Comparison of ENCODE assay signal across 8 cellular contexts in the genomic region with DNA sequence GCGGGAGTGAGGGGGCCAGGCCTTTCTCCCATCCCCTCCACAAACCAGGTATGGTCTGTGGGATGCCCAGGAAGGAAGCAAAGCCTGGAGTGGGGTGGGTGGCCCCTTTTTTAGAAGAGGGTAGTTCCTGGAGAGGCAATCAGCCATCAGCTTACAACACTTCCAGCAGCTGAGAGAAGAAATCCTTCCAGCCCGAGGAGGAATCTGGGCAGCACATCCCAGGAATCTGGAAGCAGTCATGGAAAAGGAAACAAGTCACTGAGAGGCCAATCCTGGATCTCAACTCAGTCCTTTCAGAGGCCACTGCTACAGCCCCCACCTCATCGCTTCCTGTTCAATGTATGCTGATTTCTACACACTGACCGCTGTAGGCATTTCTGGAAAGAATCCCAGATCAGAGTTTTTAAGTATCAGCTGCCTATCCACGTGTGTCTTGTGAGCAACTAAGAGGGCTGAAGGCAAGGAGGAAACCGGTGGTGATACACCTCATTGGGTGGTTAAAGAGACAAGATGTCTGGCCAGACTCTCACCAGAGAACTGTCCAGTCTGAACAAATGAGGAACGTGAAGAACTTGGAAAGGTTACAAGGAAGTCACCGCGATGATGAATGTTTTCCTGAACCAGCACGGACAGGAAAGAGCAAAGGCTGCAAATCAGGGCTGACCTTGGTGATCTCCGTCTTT. TPM values are rescaled to one million over a fixed set of nuclear protein-coding genes. Genes with fewer than 3 reads are reported as not detected.
DNase-seq lines count a peak whose midpoint lies in the region; ATAC-seq, FAIRE-seq and TF ChIP-seq lines count a peak whose summit lies in the region.
"Had no signal": no experiment of that assay in that cellular context is flagged by ENCODE, and none has a peak within 500 bp of the region (broad histone marks: within the 10 kb centered on the region; RNA-seq: fewer than 3 reads in every experiment).

No MANE protein-coding gene starts in this region.

- ATAC-seq in HepG2, result peak; percentile 75

- WGBS in HepG2 (ENCODE audit: low lambda C conversion rate), result 3% methylated on average over 11 of the region's 11 CpGs
- WGBS in thyroid gland, 2 donors, result 5 to 8% methylated on average over 11 of the region's 11 CpGs

- H3K27ac ChIP-seq in HepG2 (ENCODE audit: extremely low read length, insufficient read depth, low read length) (no peak overlapping the region), thyroid gland (peak overlapping the region; percentile 62 to 89 (median 85))

- peak; percentile 100 for DNase-seq in M059J (ENCODE audit: low read depth)
- peak; percentile 70 for DNase-seq in HepG2 (ENCODE audit: low spot score)
- peak; percentile 76 for DNase-seq in thyroid gland
- DNase-seq in activated CD4-positive, CD25-positive, alpha-beta regulatory T cell treated with anti-CD3 and anti-CD28 coated beads, Interleukin-2, amount 50 U/mL, for 72 hours, result no peak
- DNase-seq in KG1 (lab: John Stamatoyannopoulos, UW), result no peak
- DNase-seq in SIG-M5 treated with dmso at 0.1 percent for 504 hours (lab: John Stamatoyannopoulos, UW; ENCODE audit: unreplicated experiment), result no peak

- peak overlapping the region; percentile 29 to 75 (median 58) for H3K4me3 Mint-ChIP-seq in brain
- H3K4me3 Mint-ChIP-seq: T-helper 1 cell treated with Interleukin-12 subunit alpha and Interleukin-12 subunit beta and Interleukin-4 antibody, amounts not matched to agents 30 μg/mL and 1 μg/mL, for 36 hours had no signal

- H3K27me3 Mint-ChIP-seq in brain, result no peaks in the 10 kb centered on the region

- CTCF ChIA-PET in HepG2 (lab: Yijun Ruan, JAX; ENCODE audit: low intra/inter-chr PET ratio, low total read pairs), result no interaction called here

- TF ChIP-seq POLR2A in HepG2 (IDR thresholded peaks at IDR 0.05; ENCODE audit: insufficient read depth in 1 of 2, low read depth in 2 of 2, low read length in 2 of 2) (no peak), thyroid gland (IDR thresholded peaks at IDR 0.05) (peak in 1 of 2 donors; percentile 26)

- POLR2A ChIA-PET in HepG2 (lab: Yijun Ruan, JAX), result no interaction called here

- H3K9me3 ChIP-seq in HepG2 (ENCODE audit: low read length) (no peaks in the 10 kb centered on the region), thyroid gland (no peaks in the 10 kb centered on the region)

- H3K4me1 Mint-ChIP-seq in brain, result peaks cover 45% of the 10 kb centered on the region

- H3K4me3 ChIP-seq in HepG2 (replicated peaks in 1 of 3; ENCODE audit: insufficient read depth in 1 of 3, low read depth in 2 of 3, low read length in 3 of 3) (peak overlapping the region; percentile 24 to 49 (median 37)), thyroid gland (replicated peaks in 1 of 3) (no peak overlapping the region)

- peak overlapping the region; percentile 81 for H2AFZ ChIP-seq in HepG2 (ENCODE audit: low read length)

- H3K9me3 Mint-ChIP-seq in brain, result no peaks in the 10 kb centered on the region

- H3K9ac ChIP-seq in HepG2 (ENCODE audit: insufficient read depth, low read depth, low read length), result 0 out of 2 replicates have a peak overlapping the region, but pooled peaks have one; percentile 1

- no peak for TF ChIP-seq EP300 in HepG2 (IDR thresholded peaks at IDR 0.05; ENCODE audit: low read depth in 2 of 2, low read length in 2 of 2)
- no peak for TF ChIP-seq EP300 in HepG2 (CRISPR knock-in tag; IDR thresholded peaks at IDR 0.05; ENCODE audit: borderline replicate concordance)

- peaks cover 0 to 4% of the 10 kb centered on the region in 2 experiments; a peak in 1 of 5 replicates for H3K27me3 ChIP-seq in HepG2 (ENCODE audit: control insufficient read depth in 1 of 2, insufficient read depth in 2 of 2, low read length in 2 of 2)
- no peaks in the 10 kb centered on the region for H3K27me3 ChIP-seq in thyroid gland

- intact Hi-C loops in HepG2 (cut with micrococcal nuclease; ENCODE audit: unreplicated experiment) (no loop called here), thyroid gland (cut with DNase I) (no loop called here)

- H3K79me2 ChIP-seq in HepG2 (ENCODE audit: insufficient read depth, low read length), result no peaks in the 10 kb centered on the region

- peak overlapping the region; percentile 70 for H3K4me2 ChIP-seq in HepG2 (ENCODE audit: low read depth, low read length)

- peak overlapping the region; percentile 66 to 96 (median 92) for H3K27ac Mint-ChIP-seq in brain
- H3K27ac Mint-ChIP-seq: T-helper 1 cell treated with Interleukin-12 subunit alpha and Interleukin-12 subunit beta and Interleukin-4 antibody, amounts not matched to agents 30 μg/mL and 1 μg/mL, for 36 hours had no signal

- no TSS peak for BruUV-seq in HepG2 (replicated peaks; lab: Mats Ljungman, UMichigan)

- TF ChIP-seq CTCF in brain (conservative IDR thresholded peaks at IDR 0.05) (no peak), HepG2 (CRISPR knock-in tag; IDR thresholded peaks at IDR 0.05) (no peak), thyroid gland (IDR thresholded peaks at IDR 0.05) (no peak)

- H4K20me1 ChIP-seq in HepG2 (ENCODE audit: insufficient read depth, low read length), result no peaks in the 10 kb centered on the region

- in situ Hi-C loops in HepG2 (cut with HindIII; ENCODE audit: extremely low pct_ligation_motif_present, low pct_unique_long_range_greater_than_20kb), result no loop called here

- H3K36me3 ChIP-seq in HepG2 (replicated peaks in 1 of 2; ENCODE audit: control insufficient read depth in 1 of 2, insufficient read depth in 2 of 2, low read length in 2 of 2) (no peaks in the 10 kb centered on the region), thyroid gland (no peaks in the 10 kb centered on the region)

- H3K4me1 ChIP-seq in HepG2 (ENCODE audit: insufficient read depth, low read length) (peaks cover 50% of the 10 kb centered on the region), thyroid gland (peaks cover 33 to 46% of the 10 kb centered on the region in 2 donors)

- FAIRE-seq in HepG2 (lab: Jason Lieb, UNC), result no peak

- no peak for TF ChIP-seq RAD21 in HepG2 (CRISPR knock-in tag; IDR thresholded peaks at IDR 0.05)

- H3K36me3 Mint-ChIP-seq in brain, result no peaks in the 10 kb centered on the region

TF ChIP-seq in HepG2, 621 proteins besides CTCF, POLR2A, EP300 and RAD21 (continues in another document):
- TF ChIP-seq GABPB1 (CRISPR knock-in tag; IDR thresholded peaks at IDR 0.05) (no peak), KLF12 (CRISPR knock-in tag; IDR thresholded peaks at IDR 0.05; ENCODE audit: borderline replicate concordance) (no peak), ZNF225 (CRISPR knock-in tag; IDR thresholded peaks at IDR 0.05) (no peak), RBM22 (optimal IDR thresholded peaks at IDR 0.05; ENCODE audit: low read length) (no peak), ATF1 (CRISPR knock-in tag; IDR thresholded peaks at IDR 0.05) (no peak), SAP130 (CRISPR knock-in tag; IDR thresholded peaks at IDR 0.05; ENCODE audit: low read depth) (peak; percentile 48), ZNF501 (CRISPR knock-in tag; IDR thresholded peaks at IDR 0.05) (0 out of 2 replicates have a peak, but pooled peaks have one; percentile 39), SSRP1 (CRISPR knock-in tag; IDR thresholded peaks at IDR 0.05) (no peak), EED (CRISPR knock-in tag; IDR thresholded peaks at IDR 0.05) (no peak), MAF1 (CRISPR knock-in tag; IDR thresholded peaks at IDR 0.05; ENCODE audit: borderline replicate concordance) (no peak), TARDBP (CRISPR knock-in tag; IDR thresholded peaks at IDR 0.05) (peak; percentile 41; the same call in 1 of the 2 replicates), ETV5 (CRISPR knock-in tag; IDR thresholded peaks at IDR 0.05; ENCODE audit: borderline replicate concordance) (peak; percentile 35; the same call in 1 of the 2 replicates), BRD4 (CRISPR knock-in tag; IDR thresholded peaks at IDR 0.05) (no peak)
- TF ChIP-seq, protein P1, sequence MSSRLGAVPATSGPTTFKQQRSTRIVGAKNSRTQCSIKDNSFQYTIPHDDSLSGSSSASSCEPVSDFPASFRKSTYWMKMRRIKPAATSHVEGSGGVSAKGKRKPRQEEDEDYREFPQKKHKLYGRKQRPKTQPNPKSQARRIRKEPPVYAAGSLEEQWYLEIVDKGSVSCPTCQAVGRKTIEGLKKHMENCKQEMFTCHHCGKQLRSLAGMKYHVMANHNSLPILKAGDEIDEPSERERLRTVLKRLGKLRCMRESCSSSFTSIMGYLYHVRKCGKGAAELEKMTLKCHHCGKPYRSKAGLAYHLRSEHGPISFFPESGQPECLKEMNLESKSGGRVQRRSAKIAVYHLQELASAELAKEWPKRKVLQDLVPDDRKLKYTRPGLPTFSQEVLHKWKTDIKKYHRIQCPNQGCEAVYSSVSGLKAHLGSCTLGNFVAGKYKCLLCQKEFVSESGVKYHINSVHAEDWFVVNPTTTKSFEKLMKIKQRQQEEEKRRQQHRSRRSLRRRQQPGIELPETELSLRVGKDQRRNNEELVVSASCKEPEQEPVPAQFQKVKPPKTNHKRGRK (CRISPR knock-in tag; IDR thresholded peaks at IDR 0.05), result no peak

RNA-seq across cellular contexts. Expression of a gene that starts 46.5 kb away (rescaled TPM):
- 8.0 and 17.1 TPM in 2 replicates for total RNA-seq in M059J (2014; rRNA removed; shearing (Covaris generic))
- polyA plus RNA-seq in brain (ENCODE audit: insufficient read depth, low read depth, low replicate concordance), result 4.5 TPM
- 9.6 and 12.9 TPM in 2 replicates for total RNA-seq in HepG2 (2016; rRNA removed; fragmentation: Illumina TruSeq; extraction: Trizol)
- total RNA-seq in HepG2 (2016; cell fraction: cytosol; rRNA removed; fragmentation: Illumina TruSeq; extraction: Trizol; ENCODE audit: low read depth), result 1.7 and 2.0 TPM in 2 replicates
- 10.1 and 11.2 TPM in 2 replicates for total RNA-seq in HepG2 (2016; cell fraction: insoluble cytoplasmic fraction; rRNA removed; fragmentation: Illumina TruSeq; extraction: Trizol)
- 5.0 and 5.2 TPM in 2 replicates for total RNA-seq in HepG2 (2016; cell fraction: membrane; rRNA removed; fragmentation: Illumina TruSeq; extraction: Trizol)
- 17.4 and 18.2 TPM in 2 replicates for total RNA-seq in HepG2 (2016; cell fraction: nucleus; rRNA removed; fragmentation: Illumina TruSeq; extraction: Trizol)
- 6.3 and 6.7 TPM in 2 replicates for polyA plus RNA-seq in HepG2 (2011; rRNA removed)
- 1.8 and 4.4 TPM in 2 replicates for polyA plus RNA-seq in HepG2 (2011; cell fraction: cytosol; rRNA removed)
- 9.4 and 12.1 TPM in 2 replicates for polyA plus RNA-seq in HepG2 (2011; cell fraction: nucleus; rRNA removed)
- polyA plus RNA-seq in HepG2 (2012), result 5.0 and 5.1 TPM in 2 replicates
- polyA plus RNA-seq in HepG2 (2016; cell fraction: cytosol; fragmentation: Illumina TruSeq; extraction: Trizol; ENCODE audit: low read depth), result 0.69 and 0.74 TPM in 2 replicates
- polyA plus RNA-seq in HepG2 (2016; cell fraction: insoluble cytoplasmic fraction; fragmentation: Illumina TruSeq; extraction: Trizol; ENCODE audit: low read depth), result 8.8 and 8.9 TPM in 2 replicates
- polyA plus RNA-seq in HepG2 (2016; cell fraction: membrane; fragmentation: Illumina TruSeq; extraction: Trizol; ENCODE audit: low read depth), result 1.7 and 2.4 TPM in 2 replicates
- polyA plus RNA-seq in HepG2 (2016; cell fraction: nucleus; fragmentation: Illumina TruSeq; extraction: Trizol; ENCODE audit: insufficient read depth, low read depth), result 17.1 and 19.1 TPM in 2 replicates
- 2.9 and 4.9 TPM in 2 replicates for polyA minus RNA-seq in HepG2 (2011; rRNA and poly(A)+ RNA removed; ENCODE audit: low replicate concordance)
- 2.1 and 4.7 TPM in 2 replicates for polyA minus RNA-seq in HepG2 (2011; cell fraction: cytosol; rRNA and poly(A)+ RNA removed)
- polyA minus RNA-seq in HepG2 (2011; cell fraction: nucleus; rRNA and poly(A)+ RNA removed), result 32.1 and 32.7 TPM in 2 replicates
- total RNA-seq in thyroid gland, result 10 to 100 TPM; 22.1 to 30.2 (median 24.6) TPM

Comparison
In these comparisons a context has a peak if more than half of its experiments do, and no peak if none do; other contexts are left out.
1. DNase-seq: peak in M059J (single experiment), HepG2 (single experiment) and thyroid gland (2 of 2); none in activated CD4-positive, CD25-positive, alpha-beta regulatory T cell treated with anti-CD3 and anti-CD28 coated beads, Interleukin-2, amount 50 U/mL, for 72 hours (single experiment), KG1 (single experiment) and SIG-M5 treated with dmso at 0.1 percent for 504 hours (single experiment).
2. H3K4me3 ChIP-seq: peak in HepG2 (3 of 3); none in thyroid gland (0 of 3).